Comparison of ENCODE assay signal across 14 cellular contexts in genomic region chr13:109971006-109971744, GRCh38.
DNase-seq lines count a peak whose midpoint lies in the region; ATAC-seq and TF ChIP-seq lines count a peak whose summit lies in the region.
"Had no signal": no experiment of that assay in that cellular context is flagged by ENCODE, and none has a peak within 500 bp of the region (broad histone marks: within the 10 kb centered on the region; RNA-seq: fewer than 3 reads in every experiment).

No MANE protein-coding gene starts in this region.

- no peaks in the 10 kb centered on the region for H3K27me3 ChIP-seq in BLaER1
- H3K27me3 ChIP-seq in GM23338 (ENCODE audit: insufficient read depth): no peaks in the 10 kb centered on the region
- H3K27me3 ChIP-seq in endodermal cell (ENCODE audit: control insufficient read depth, insufficient read depth, low read length, poor library complexity, severe bottlenecking): no peaks in the 10 kb centered on the region

- DNase-seq in GM23338 (ENCODE audit: low spot score) (no peak), endodermal cell (peak; percentile 13), progenitor cell of endocrine pancreas (ENCODE audit: low spot score, unreplicated experiment) (no peak), NCI-H524 (lab: John Stamatoyannopoulos, UW) (no peak), NCI-H1417 (lab: John Stamatoyannopoulos, UW) (no peak), substantia nigra (lab: John Stamatoyannopoulos, UW) (no peak)
- DNase-seq: DMS53, GDM1, KBM-7, NCI-H1048, NCI-H187 treated with DMSO at 0.1 percent for 48 hours, NCI-H446 had no signal

- H3K4me1 ChIP-seq in BLaER1: peaks cover 20% of the 10 kb centered on the region
- no peaks in the 10 kb centered on the region for H3K4me1 ChIP-seq in GM23338 (ENCODE audit: insufficient read depth)
- no peaks in the 10 kb centered on the region for H3K4me1 ChIP-seq in endodermal cell (ENCODE audit: control insufficient read depth, insufficient read depth, low read length)

- no peak overlapping the region for H3K9ac ChIP-seq in BLaER1
- H3K9ac ChIP-seq in endodermal cell (ENCODE audit: extremely low read depth, low read length, poor library complexity, severe bottlenecking): no peak overlapping the region

- H4K20me1 ChIP-seq in BLaER1: no peaks in the 10 kb centered on the region
- H4K20me1 ChIP-seq in GM23338 (replicated peaks; ENCODE audit: insufficient read depth): no peaks in the 10 kb centered on the region

- no peaks in the 10 kb centered on the region for H3K79me2 ChIP-seq in GM23338 (replicated peaks; ENCODE audit: insufficient read depth)

- H3K4me2 ChIP-seq in BLaER1 (peak overlapping the region; percentile 28), GM23338 (no peak overlapping the region)

- TF ChIP-seq CTCF in GM23338 (conservative IDR thresholded peaks at IDR 0.05; ENCODE audit: low read depth in 2 of 2) (no peak), endodermal cell (conservative IDR thresholded peaks at IDR 0.05) (no peak), progenitor cell of endocrine pancreas (IDR thresholded peaks at IDR 0.05; ENCODE audit: unreplicated experiment) (no peak)

- no peak overlapping the region for H3K27ac ChIP-seq in BLaER1
- no peak overlapping the region for H3K27ac ChIP-seq in GM23338 (ENCODE audit: low read depth)
- H3K27ac ChIP-seq in endodermal cell (ENCODE audit: low read depth, low read length): peak overlapping the region; percentile 53
- H3K27ac ChIP-seq in substantia nigra (ENCODE audit: low read depth, low read length, poor library complexity, severe bottlenecking): no peak overlapping the region

- H3K9me3 Mint-ChIP-seq in GM23338 (peaks cover 12% of the 10 kb centered on the region), endodermal cell (peaks cover 16% of the 10 kb centered on the region), progenitor cell of endocrine pancreas (ENCODE audit: low read depth) (peaks cover 13% of the 10 kb centered on the region)

- H3K4me3 Mint-ChIP-seq in GM23338: no peak overlapping the region
- H3K4me3 Mint-ChIP-seq in endodermal cell: no peak overlapping the region
- H3K4me3 Mint-ChIP-seq in progenitor cell of endocrine pancreas (ENCODE audit: low read depth): no peak overlapping the region
- H3K4me3 Mint-ChIP-seq: CD14-positive monocyte had no signal

- H3K36me3 Mint-ChIP-seq in GM23338 (ENCODE audit: low read depth): peaks cover 8% of the 10 kb centered on the region; the same call in 2 of the 3 replicates
- no peaks in the 10 kb centered on the region for H3K36me3 Mint-ChIP-seq in endodermal cell (ENCODE audit: low read depth)
- H3K36me3 Mint-ChIP-seq in progenitor cell of endocrine pancreas (ENCODE audit: insufficient read depth): no peaks in the 10 kb centered on the region
- H3K36me3 Mint-ChIP-seq: CD14-positive monocyte had no signal

- peak overlapping the region; percentile 38; the same call in 1 of the 2 replicates for H2AFZ ChIP-seq in GM23338

- H3K9me2 ChIP-seq in GM23338 (ENCODE audit: insufficient read depth): no peaks in the 10 kb centered on the region; the same call in 1 of the 2 replicates

- H3K4me3 ChIP-seq in BLaER1 (no peak overlapping the region), GM23338 (no peak overlapping the region), endodermal cell (ENCODE audit: low read length) (no peak overlapping the region)

- H3F3A ChIP-seq in GM23338 (replicated peaks; ENCODE audit: low read depth): no peaks in the 10 kb centered on the region

- H3K9me3 ChIP-seq in BLaER1 (peaks cover 51% of the 10 kb centered on the region), endodermal cell (ENCODE audit: control insufficient read depth, low read length) (peaks cover 5% of the 10 kb centered on the region)

- no peak for ATAC-seq in GM23338

- H3K27me3 Mint-ChIP-seq in GM23338 (ENCODE audit: insufficient read depth, low read depth, poor library complexity) (peaks cover 2% of the 10 kb centered on the region), endodermal cell (ENCODE audit: insufficient read depth) (no peaks in the 10 kb centered on the region), progenitor cell of endocrine pancreas (no peaks in the 10 kb centered on the region)

- H3K4me1 Mint-ChIP-seq in GM23338: no peaks in the 10 kb centered on the region
- H3K4me1 Mint-ChIP-seq in endodermal cell: no peaks in the 10 kb centered on the region
- no peaks in the 10 kb centered on the region for H3K4me1 Mint-ChIP-seq in progenitor cell of endocrine pancreas (ENCODE audit: low read depth)
- H3K4me1 Mint-ChIP-seq: CD14-positive monocyte had no signal

- H3K36me3 ChIP-seq in BLaER1 (peaks cover 5% of the 10 kb centered on the region; the same call in 1 of the 2 replicates), GM23338 (ENCODE audit: insufficient read depth) (no peaks in the 10 kb centered on the region; the same call in 1 of the 2 replicates), endodermal cell (ENCODE audit: control insufficient read depth, insufficient read depth, low read length) (no peaks in the 10 kb centered on the region)

- WGBS in endodermal cell (ENCODE audit: insufficient coverage in 1 of 2, insufficient read length in 1 of 2), 2 experiments: 91 to 95% methylated on average over 13 to 17 of the region's 17 CpGs

- H3K27ac Mint-ChIP-seq in GM23338: no peak overlapping the region
- no peak overlapping the region for H3K27ac Mint-ChIP-seq in endodermal cell
- peak overlapping the region; percentile 35 for H3K27ac Mint-ChIP-seq in progenitor cell of endocrine pancreas
- H3K27ac Mint-ChIP-seq: CD14-positive monocyte had no signal

TF ChIP-seq in GM23338, 12 proteins besides CTCF, POLR2A, EP300 and RAD21 (continues in another document):
- TF ChIP-seq CREB1 (CRISPR knock-in tag; IDR thresholded peaks at IDR 0.05; ENCODE audit: low read depth) (no peak), REST (IDR thresholded peaks at IDR 0.05; ENCODE audit: unreplicated experiment) (no peak), EZH2phosphoT487 (IDR thresholded peaks at IDR 0.05; ENCODE audit: unreplicated experiment) (no peak), ZNF331 (CRISPR knock-in tag; IDR thresholded peaks at IDR 0.05; ENCODE audit: low read depth) (no peak), POLR2AphosphoS5 (IDR thresholded peaks at IDR 0.05; ENCODE audit: low read depth) (no peak)
